ENCODE assay signal across 33 cellular contexts in genomic region chr14:58915646-58916045, GRCh38.
"Had no signal": no experiment of that assay in that cellular context is flagged by ENCODE, and none has a peak within 500 bp of the region (broad histone marks: within the 10 kb centered on the region; RNA-seq: fewer than 3 reads in every experiment).

No MANE protein-coding gene starts in this region.

- ATAC-seq: activated CD8-positive, alpha-beta memory T cell treated with anti-CD3 and anti-CD28 coated beads, Interleukin-2, amount 10 ng/mL, durations not matched to agents 7 days and 5 days; body of pancreas had no signal

- H3K9me3 ChIP-seq: body of pancreas, breast epithelium had no signal

- DNase-seq: activated CD4-positive, alpha-beta memory T cell treated with anti-CD3 and anti-CD28 coated beads, Interleukin-2, amount 10 ng/mL, durations not matched to agents 7 days and 5 days; activated CD4-positive, alpha-beta T cell treated with anti-CD3 and anti-CD28 coated beads for 1 hour; activated CD4-positive, alpha-beta T cell treated with anti-CD3 and anti-CD28 coated beads for 48 hours; activated CD4-positive, CD25-positive, alpha-beta regulatory T cell; activated CD8-positive, alpha-beta memory T cell treated with anti-CD3 and anti-CD28 coated beads for 24 hours; activated CD8-positive, alpha-beta memory T cell treated with anti-CD3 and anti-CD28 coated beads, Interleukin-2, amount 10 ng/mL, durations not matched to agents 7 days and 5 days; activated CD8-positive, alpha-beta memory T cell treated with anti-CD3 and anti-CD28 coated beads, Interleukin-2, amount 50 U/mL, for 48 hours; activated effector memory CD4-positive, alpha-beta T cell treated with Interleukin-2 at 50 U/mL for 16 hours; activated naive CD4-positive, alpha-beta T cell treated with anti-CD3 and anti-CD28 coated beads, Interleukin-2, amount 10 ng/mL, durations not matched to agents 7 days and 5 days; activated naive CD8-positive, alpha-beta T cell treated with anti-CD3 and anti-CD28 coated beads for 36 hours; activated T-cell treated with anti-CD3 and anti-CD28 coated beads, Interleukin-2, amount 50 U/mL, for 48 hours; body of pancreas; caudate nucleus; cerebellar nuclear complex; NCI-H1092 treated with DMSO at 0.1 percent for 48 hours; NCI-H1417; NCI-H146; NCI-H187 treated with DMSO at 0.1 percent for 48 hours; NCI-H2081; NCI-H226; NCI-H446 treated with DMSO at 0.1 percent for 48 hours; NCI-H524; NCI-H748 treated with DMSO at 0.1 percent for 48 hours; PC-9; Right ventricle myocardium superior; SW 1271; T-helper 1 cell; T-helper 2 cell; T-helper 9 cell; WERI-Rb-1 had no signal

- H3K4me1 ChIP-seq: body of pancreas, breast epithelium had no signal

- H3K27me3 ChIP-seq: body of pancreas, breast epithelium had no signal

- H3K27ac ChIP-seq: body of pancreas, breast epithelium, KMS-11, PC-9, RWPE1, WERI-Rb-1 had no signal

- H3K36me3 ChIP-seq: breast epithelium, WERI-Rb-1 had no signal

- H3K9ac ChIP-seq: KMS-11 had no signal

- H2AFZ ChIP-seq: PC-9 had no signal

- H3K4me3 ChIP-seq: body of pancreas, breast epithelium, PC-9 had no signal

- H3K4me2 ChIP-seq: KMS-11, PC-9 had no signal
